1 cellular context compared by ENCODE assay signal in genomic region chr18:74282359-74283254, GRCh38.
TF ChIP-seq lines count a peak whose summit lies in the region.

No MANE protein-coding gene starts in this region.

TF ChIP-seq in HepG2, 621 proteins besides CTCF, POLR2A, EP300 and RAD21 (continues in another document):
- TF ChIP-seq FOXP4 (CRISPR knock-in tag; IDR thresholded peaks at IDR 0.05) (peak; percentile 55; the same call in 1 of the 2 replicates), PPARG (CRISPR knock-in tag; conservative IDR thresholded peaks at IDR 0.05) (peak; percentile 94), NR0B2 (CRISPR knock-in tag; IDR thresholded peaks at IDR 0.05) (no peak), PHF5A (CRISPR knock-in tag; IDR thresholded peaks at IDR 0.05; ENCODE audit: low read depth, unreplicated experiment) (no peak), PHF21A (CRISPR knock-in tag; IDR thresholded peaks at IDR 0.05) (0 out of 2 replicates have a peak, but pooled peaks have one; percentile 12), GFI1 (CRISPR knock-in tag; IDR thresholded peaks at IDR 0.05; ENCODE audit: borderline replicate concordance) (0 out of 2 replicates have a peak, but pooled peaks have one; percentile 13), REL (CRISPR knock-in tag; conservative IDR thresholded peaks at IDR 0.05) (no peak), RXRA (CRISPR knock-in tag; IDR thresholded peaks at IDR 0.05) (peak; percentile 31; the same call in 1 of the 2 replicates), ELF3 (CRISPR knock-in tag; IDR thresholded peaks at IDR 0.05) (0 out of 2 replicates have a peak, but pooled peaks have one; percentile 9), ZNF33B (CRISPR knock-in tag; IDR thresholded peaks at IDR 0.05) (no peak), HINFP (CRISPR knock-in tag; IDR thresholded peaks at IDR 0.05; ENCODE audit: low read depth) (0 out of 2 replicates have a peak, but pooled peaks have one; percentile 51), ZNF281 (CRISPR knock-in tag; IDR thresholded peaks at IDR 0.05; ENCODE audit: borderline replicate concordance) (peak; percentile 68; the same call in 1 of the 2 replicates), ZNF280D (CRISPR knock-in tag; IDR thresholded peaks at IDR 0.05) (no peak), SRSF9 (IDR thresholded peaks at IDR 0.05; ENCODE audit: borderline replicate concordance, insufficient read depth, low read depth, low read length, poor library complexity, severe bottlenecking) (no peak), RBAK (CRISPR knock-in tag; IDR thresholded peaks at IDR 0.05) (no peak), ZNF710 (CRISPR knock-in tag; IDR thresholded peaks at IDR 0.05; ENCODE audit: borderline replicate concordance) (no peak), YEATS4 (CRISPR knock-in tag; IDR thresholded peaks at IDR 0.05; ENCODE audit: borderline replicate concordance) (peak; percentile 26; the same call in 1 of the 2 replicates), RFXAP (CRISPR knock-in tag; IDR thresholded peaks at IDR 0.05; ENCODE audit: borderline replicate concordance) (peak; percentile 46; the same call in 1 of the 2 replicates), GATAD2A (CRISPR knock-in tag; IDR thresholded peaks at IDR 0.05) (peak; percentile 3; the same call in 1 of the 2 replicates), NR2F1 (CRISPR knock-in tag; IDR thresholded peaks at IDR 0.05) (no peak), IRF1 (CRISPR knock-in tag; IDR thresholded peaks at IDR 0.05; ENCODE audit: low read depth) (no peak), HOXA3 (CRISPR knock-in tag; IDR thresholded peaks at IDR 0.05) (peak; percentile 11; the same call in 1 of the 2 replicates), KLF11 (CRISPR knock-in tag; IDR thresholded peaks at IDR 0.05) (no peak), HNF4A (CRISPR knock-in tag; IDR thresholded peaks at IDR 0.05) (peak; percentile 54), MAX (IDR thresholded peaks at IDR 0.05) (peak; percentile 63), ZFX (CRISPR knock-in tag; IDR thresholded peaks at IDR 0.05; ENCODE audit: low read depth) (peak; percentile 30), POGK (CRISPR knock-in tag; conservative IDR thresholded peaks at IDR 0.05) (0 out of 2 replicates have a peak, but pooled peaks have one; percentile 46), SOX5 (CRISPR knock-in tag; IDR thresholded peaks at IDR 0.05; ENCODE audit: borderline replicate concordance) (peak; percentile 30; the same call in 1 of the 2 replicates), ZBTB43 (CRISPR knock-in tag; conservative IDR thresholded peaks at IDR 0.05) (peak; percentile 49), SAP130 (CRISPR knock-in tag; IDR thresholded peaks at IDR 0.05; ENCODE audit: low read depth) (peak; percentile 46), CC2D1A (CRISPR knock-in tag; IDR thresholded peaks at IDR 0.05) (no peak), GMEB2 (CRISPR knock-in tag; IDR thresholded peaks at IDR 0.05; ENCODE audit: low read depth) (no peak), ZFAT (CRISPR knock-in tag; conservative IDR thresholded peaks at IDR 0.05) (0 out of 2 replicates have a peak, but pooled peaks have one; percentile 42), ZBTB4 (CRISPR knock-in tag; IDR thresholded peaks at IDR 0.05; ENCODE audit: borderline replicate concordance) (no peak)
